In genomic region chr4:107472265-107472948, GRCh38 we compare ENCODE assay signal across 35 cellular contexts.
"Had no signal": no experiment of that assay in that cellular context is flagged by ENCODE, and none has a peak within 500 bp of the region (broad histone marks: within the 10 kb centered on the region; RNA-seq: fewer than 3 reads in every experiment).

No MANE protein-coding gene starts in this region.

- H3K27me3 Mint-ChIP-seq: activated CD4-positive, alpha-beta memory T cell treated with anti-CD3 and anti-CD28 coated beads, Interleukin-2, amount 10 ng/mL, durations not matched to agents 7 days and 5 days; activated CD8-positive, alpha-beta memory T cell treated with anti-CD3 and anti-CD28 coated beads, Interleukin-2, amount 10 ng/mL, durations not matched to agents 7 days and 5 days; activated naive CD4-positive, alpha-beta T cell treated with anti-CD3 and anti-CD28 coated beads, Interleukin-2, amount 10 ng/mL, durations not matched to agents 7 days and 5 days; activated naive CD8-positive, alpha-beta T cell treated with anti-CD3 and anti-CD28 coated beads, Interleukin-2, amount 50 U/mL, for 24 hours had no signal

- H3K27ac Mint-ChIP-seq: activated CD4-positive, alpha-beta memory T cell treated with anti-CD3 and anti-CD28 coated beads, Interleukin-2, amount 10 ng/mL, durations not matched to agents 7 days and 5 days; activated CD8-positive, alpha-beta memory T cell treated with anti-CD3 and anti-CD28 coated beads, Interleukin-2, amount 10 ng/mL, durations not matched to agents 7 days and 5 days; activated naive CD4-positive, alpha-beta T cell treated with anti-CD3 and anti-CD28 coated beads, Interleukin-2, amount 10 ng/mL, durations not matched to agents 7 days and 5 days; activated naive CD8-positive, alpha-beta T cell; activated naive CD8-positive, alpha-beta T cell treated with anti-CD3 and anti-CD28 coated beads, Interleukin-2, amount 50 U/mL, for 24 hours had no signal

- H3K27me3 ChIP-seq: Peyer's patch, SJSA1 had no signal

- FAIRE-seq: K562 had no signal

- H3K4me1 Mint-ChIP-seq: activated CD4-positive, alpha-beta memory T cell treated with anti-CD3 and anti-CD28 coated beads, Interleukin-2, amount 10 ng/mL, durations not matched to agents 7 days and 5 days; activated CD8-positive, alpha-beta memory T cell treated with anti-CD3 and anti-CD28 coated beads, Interleukin-2, amount 10 ng/mL, durations not matched to agents 7 days and 5 days; activated naive CD4-positive, alpha-beta T cell treated with anti-CD3 and anti-CD28 coated beads, Interleukin-2, amount 10 ng/mL, durations not matched to agents 7 days and 5 days; activated naive CD8-positive, alpha-beta T cell treated with anti-CD3 and anti-CD28 coated beads, Interleukin-2, amount 50 U/mL, for 24 hours had no signal

- ATAC-seq: activated CD8-positive, alpha-beta memory T cell treated with anti-CD3 and anti-CD28 coated beads, Interleukin-2, amount 10 ng/mL, durations not matched to agents 7 days and 5 days; activated naive CD8-positive, alpha-beta T cell treated with anti-CD3 and anti-CD28 coated beads, Interleukin-2, amount 50 U/mL, for 24 hours; K562; PC-3 had no signal

- DNase-seq: activated CD4-positive, alpha-beta memory T cell treated with anti-CD3 and anti-CD28 coated beads, Interleukin-2, amount 10 ng/mL, durations not matched to agents 7 days and 5 days; activated CD4-positive, alpha-beta T cell treated with anti-CD3 and anti-CD28 coated beads for 1 hour; activated CD4-positive, alpha-beta T cell treated with anti-CD3 and anti-CD28 coated beads for 48 hours; activated CD4-positive, CD25-positive, alpha-beta regulatory T cell; activated CD8-positive, alpha-beta memory T cell treated with anti-CD3 and anti-CD28 coated beads for 24 hours; activated CD8-positive, alpha-beta memory T cell treated with anti-CD3 and anti-CD28 coated beads, Interleukin-2, amount 10 ng/mL, durations not matched to agents 7 days and 5 days; activated CD8-positive, alpha-beta memory T cell treated with anti-CD3 and anti-CD28 coated beads, Interleukin-2, amount 50 U/mL, for 48 hours; activated effector memory CD4-positive, alpha-beta T cell treated with Interleukin-2 at 50 U/mL for 16 hours; activated naive CD4-positive, alpha-beta T cell treated with anti-CD3 and anti-CD28 coated beads, Interleukin-2, amount 10 ng/mL, durations not matched to agents 7 days and 5 days; activated naive CD8-positive, alpha-beta T cell treated with anti-CD3 and anti-CD28 coated beads, Interleukin-2, amount 50 U/mL, for 24 hours; activated T-cell treated with anti-CD3 and anti-CD28 coated beads, Interleukin-2, amount 50 U/mL, for 48 hours; amniotic stem cell; aorta; NCI-H1048; NCI-H1105 treated with DMSO at 0.1 percent for 48 hours; NCI-H1436; NCI-H1694 treated with DMSO at 0.1 percent for 48 hours; NCI-H2029; NCI-H345; NCI-H510A; NCI-H526; NCI-H748 treated with DMSO at 0.1 percent for 48 hours; NK-92 treated with Interleukin-12 subunit alpha and Interleukin-12 subunit beta, amount 100 ng/mL, for 24 hours; PC-3; Peyer's patch; RPMI8226; SHP77 treated with DMSO at 0.1 percent for 48 hours; SW 1271; T-helper 1 cell; T-helper 2 cell; T-helper 9 cell; WERI-Rb-1 had no signal

- H3K4me3 ChIP-seq: K562, Peyer's patch, SJSA1 had no signal

- H3K9me3 Mint-ChIP-seq: activated CD4-positive, alpha-beta memory T cell treated with anti-CD3 and anti-CD28 coated beads, Interleukin-2, amount 10 ng/mL, durations not matched to agents 7 days and 5 days; activated naive CD8-positive, alpha-beta T cell treated with anti-CD3 and anti-CD28 coated beads, Interleukin-2, amount 50 U/mL, for 24 hours had no signal

- H3K36me3 Mint-ChIP-seq: activated CD8-positive, alpha-beta memory T cell treated with anti-CD3 and anti-CD28 coated beads, Interleukin-2, amount 10 ng/mL, durations not matched to agents 7 days and 5 days; activated naive CD4-positive, alpha-beta T cell treated with anti-CD3 and anti-CD28 coated beads, Interleukin-2, amount 10 ng/mL, durations not matched to agents 7 days and 5 days; activated naive CD8-positive, alpha-beta T cell had no signal

- H3K9me3 ChIP-seq: Peyer's patch, SJSA1 had no signal

- H3K36me3 ChIP-seq: Peyer's patch, SJSA1, WERI-Rb-1 had no signal

- H3K4me3 Mint-ChIP-seq: activated CD4-positive, alpha-beta memory T cell treated with anti-CD3 and anti-CD28 coated beads, Interleukin-2, amount 10 ng/mL, durations not matched to agents 7 days and 5 days; activated CD8-positive, alpha-beta memory T cell treated with anti-CD3 and anti-CD28 coated beads, Interleukin-2, amount 10 ng/mL, durations not matched to agents 7 days and 5 days; activated naive CD4-positive, alpha-beta T cell treated with anti-CD3 and anti-CD28 coated beads, Interleukin-2, amount 10 ng/mL, durations not matched to agents 7 days and 5 days; activated naive CD8-positive, alpha-beta T cell; activated naive CD8-positive, alpha-beta T cell treated with anti-CD3 and anti-CD28 coated beads, Interleukin-2, amount 50 U/mL, for 24 hours had no signal

- H3K27ac ChIP-seq: Peyer's patch, SJSA1, WERI-Rb-1 had no signal

- H3K4me1 ChIP-seq: Peyer's patch, SJSA1 had no signal
